ENCODE assay signal across 1 cellular context in the genomic region with DNA sequence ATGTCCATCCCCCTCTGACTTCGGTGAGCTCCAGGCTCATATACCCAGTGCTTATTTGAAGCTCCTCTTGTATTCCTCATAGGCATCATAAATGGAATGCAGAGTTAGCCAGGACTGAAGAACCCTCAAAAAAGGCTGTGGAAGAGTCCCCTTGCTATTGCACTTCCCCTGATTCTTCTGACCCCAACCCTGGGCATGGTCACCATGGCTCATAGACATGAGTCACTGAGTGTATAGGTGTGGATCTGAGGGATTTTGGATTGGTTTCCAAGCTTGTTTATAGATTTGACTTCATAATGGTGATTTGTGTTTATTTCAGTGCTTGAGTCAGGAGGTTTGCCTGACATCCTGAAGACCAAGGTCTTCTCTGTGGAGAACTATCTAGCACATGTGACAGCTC.
TF ChIP-seq lines count a peak whose summit lies in the region.

No MANE protein-coding gene starts in this region.

TF ChIP-seq in IMR-90, 13 proteins besides CTCF, POLR2A, EP300 and RAD21:
- TF ChIP-seq MAZ (IDR thresholded peaks at IDR 0.05; ENCODE audit: borderline replicate concordance, low read depth, low read length) = no peak
- TF ChIP-seq CHD1 (IDR thresholded peaks at IDR 0.05; ENCODE audit: low read depth, low read length) = no peak
- TF ChIP-seq FOS (IDR thresholded peaks at IDR 0.05; ENCODE audit: low read depth, low read length) = no peak
- TF ChIP-seq MAFK (IDR thresholded peaks at IDR 0.05; ENCODE audit: low read depth, low read length) = no peak
- TF ChIP-seq CEBPB (IDR thresholded peaks at IDR 0.05; ENCODE audit: low read depth, low read length) = no peak
- TF ChIP-seq, protein P1, sequence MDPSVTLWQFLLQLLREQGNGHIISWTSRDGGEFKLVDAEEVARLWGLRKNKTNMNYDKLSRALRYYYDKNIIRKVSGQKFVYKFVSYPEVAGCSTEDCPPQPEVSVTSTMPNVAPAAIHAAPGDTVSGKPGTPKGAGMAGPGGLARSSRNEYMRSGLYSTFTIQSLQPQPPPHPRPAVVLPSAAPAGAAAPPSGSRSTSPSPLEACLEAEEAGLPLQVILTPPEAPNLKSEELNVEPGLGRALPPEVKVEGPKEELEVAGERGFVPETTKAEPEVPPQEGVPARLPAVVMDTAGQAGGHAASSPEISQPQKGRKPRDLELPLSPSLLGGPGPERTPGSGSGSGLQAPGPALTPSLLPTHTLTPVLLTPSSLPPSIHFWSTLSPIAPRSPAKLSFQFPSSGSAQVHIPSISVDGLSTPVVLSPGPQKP (IDR thresholded peaks at IDR 0.05; ENCODE audit: borderline replicate concordance, low read depth, low read length) = no peak
- no peak for TF ChIP-seq RFX5 (IDR thresholded peaks at IDR 0.05; ENCODE audit: low read depth, low read length)
TF ChIP-seq in IMR-90: peak in this region for 0.
